ENCODE assay signal across 39 cellular contexts in genomic region chr22:47963660-47964059, GRCh38.
"Had no signal": no experiment of that assay in that cellular context is flagged by ENCODE, and none has a peak within 500 bp of the region (broad histone marks: within the 10 kb centered on the region; RNA-seq: fewer than 3 reads in every experiment).

No MANE protein-coding gene starts in this region.

- H3K36me3 ChIP-seq: adrenal gland, ascending aorta, brain microvascular endothelial cell, breast epithelium, cardiac muscle cell had no signal

- H3K27ac Mint-ChIP-seq: activated naive CD4-positive, alpha-beta T cell treated with anti-CD3 and anti-CD28 coated beads for 36 hours; activated naive CD4-positive, alpha-beta T cell treated with anti-CD3 and anti-CD28 coated beads, Interleukin-2, amount 10 ng/mL, durations not matched to agents 7 days and 5 days; activated naive CD4-positive, alpha-beta T cell treated with anti-CD3 and anti-CD28 coated beads, Interleukin-2, amount 50 U/mL, for 24 hours; activated naive CD4-positive, alpha-beta T cell treated with anti-CD3 and anti-CD28 coated beads, Interleukin-2, amount 50 U/mL, for 72 hours; activated naive CD8-positive, alpha-beta T cell; activated naive CD8-positive, alpha-beta T cell treated with anti-CD3 and anti-CD28 coated beads for 36 hours; activated naive CD8-positive, alpha-beta T cell treated with anti-CD3 and anti-CD28 coated beads, Interleukin-2, amount 10 ng/mL, durations not matched to agents 7 days and 5 days; activated naive CD8-positive, alpha-beta T cell treated with anti-CD3 and anti-CD28 coated beads, Interleukin-2, amount 50 U/mL, for 24 hours; activated T-cell treated with anti-CD3 and anti-CD28 coated beads, Interleukin-2, amount 50 U/mL, for 24 hours; activated T-cell treated with anti-CD3 and anti-CD28 coated beads, Interleukin-2, amount 50 U/mL, for 72 hours; activated T-helper 1 cell treated with anti-CD3 and anti-CD28 coated beads, Interleukin-12 subunit alpha, Interleukin-12 subunit beta, Interleukin-2, Interleukin-4 antibody, amounts not matched to agents 30 ng/mL and 10 ng/mL and 1 ng/mL, durations not matched to agents 14 hours and 24 hours and 36 hours; activated T-helper 17 cell treated with anti-CD3 and anti-CD28 coated beads, Interleukin-2, amount 50 U/mL, for 72 hours; activated T-helper 2 cell treated with anti-CD3 and anti-CD28 coated beads, Interferon-gamma antibody, Interleukin-2, Interleukin-4, amounts not matched to agents 10 μg/mL and 5 μg/mL and 100 μg/mL, durations not matched to agents 14 hours and 24 hours and 36 hours; brain had no signal

- H3K9me3 Mint-ChIP-seq: activated naive CD4-positive, alpha-beta T cell treated with anti-CD3 and anti-CD28 coated beads for 36 hours; activated naive CD4-positive, alpha-beta T cell treated with anti-CD3 and anti-CD28 coated beads, Interleukin-2, amount 50 U/mL, for 24 hours; activated naive CD8-positive, alpha-beta T cell treated with anti-CD3 and anti-CD28 coated beads for 36 hours; activated naive CD8-positive, alpha-beta T cell treated with anti-CD3 and anti-CD28 coated beads, Interleukin-2, amount 10 ng/mL, durations not matched to agents 7 days and 5 days; activated naive CD8-positive, alpha-beta T cell treated with anti-CD3 and anti-CD28 coated beads, Interleukin-2, amount 50 U/mL, for 24 hours; activated T-cell treated with anti-CD3 and anti-CD28 coated beads, Interleukin-2, amount 50 U/mL, for 4 hours; activated T-cell treated with anti-CD3 and anti-CD28 coated beads, Interleukin-2, amount 50 U/mL, for 72 hours; activated T-helper 1 cell treated with anti-CD3 and anti-CD28 coated beads, Interleukin-12 subunit alpha, Interleukin-12 subunit beta, Interleukin-2, Interleukin-4 antibody, amounts not matched to agents 30 ng/mL and 10 ng/mL and 1 ng/mL, durations not matched to agents 14 hours and 24 hours and 36 hours; activated T-helper 2 cell treated with anti-CD3 and anti-CD28 coated beads, Interferon-gamma antibody, Interleukin-2, Interleukin-4, amounts not matched to agents 10 μg/mL and 5 μg/mL and 100 μg/mL, durations not matched to agents 14 hours and 24 hours and 36 hours had no signal

- H3K4me1 Mint-ChIP-seq: activated naive CD4-positive, alpha-beta T cell treated with anti-CD3 and anti-CD28 coated beads, Interleukin-2, amount 10 ng/mL, durations not matched to agents 7 days and 5 days; activated naive CD4-positive, alpha-beta T cell treated with anti-CD3 and anti-CD28 coated beads, Interleukin-2, amount 50 U/mL, for 24 hours; activated naive CD8-positive, alpha-beta T cell treated with anti-CD3 and anti-CD28 coated beads for 36 hours; activated naive CD8-positive, alpha-beta T cell treated with anti-CD3 and anti-CD28 coated beads, Interleukin-2, amount 10 ng/mL, durations not matched to agents 7 days and 5 days; activated naive CD8-positive, alpha-beta T cell treated with anti-CD3 and anti-CD28 coated beads, Interleukin-2, amount 50 U/mL, for 24 hours; activated T-helper 17 cell treated with anti-CD3 and anti-CD28 coated beads, Interleukin-2, amount 50 U/mL, for 72 hours; brain; central memory CD8-positive, alpha-beta T cell had no signal

- ATAC-seq: activated naive CD4-positive, alpha-beta T cell treated with anti-CD3 and anti-CD28 coated beads, Interleukin-2, amount 50 U/mL, for 72 hours; activated naive CD8-positive, alpha-beta T cell treated with anti-CD3 and anti-CD28 coated beads, Interleukin-2, amount 50 U/mL, for 24 hours; activated T-cell treated with anti-CD3 and anti-CD28 coated beads, Interleukin-2, amount 50 U/mL, for 4 hours; activated T-cell treated with anti-CD3 and anti-CD28 coated beads, Interleukin-2, amount 50 U/mL, for 72 hours; activated T-helper 17 cell treated with anti-CD3 and anti-CD28 coated beads, Interleukin-2, amount 50 U/mL, for 72 hours; body of pancreas had no signal

- H3K4me1 ChIP-seq: adrenal gland, ascending aorta, body of pancreas, breast epithelium had no signal

- H3K36me3 Mint-ChIP-seq: activated naive CD4-positive, alpha-beta T cell treated with anti-CD3 and anti-CD28 coated beads, Interleukin-2, amount 10 ng/mL, durations not matched to agents 7 days and 5 days; activated naive CD4-positive, alpha-beta T cell treated with anti-CD3 and anti-CD28 coated beads, Interleukin-2, amount 50 U/mL, for 24 hours; activated naive CD4-positive, alpha-beta T cell treated with anti-CD3 and anti-CD28 coated beads, Interleukin-2, amount 50 U/mL, for 72 hours; activated naive CD8-positive, alpha-beta T cell; activated naive CD8-positive, alpha-beta T cell treated with anti-CD3 and anti-CD28 coated beads for 36 hours; activated naive CD8-positive, alpha-beta T cell treated with anti-CD3 and anti-CD28 coated beads, Interleukin-2, amount 10 ng/mL, durations not matched to agents 7 days and 5 days; brain had no signal

- H3K4me3 ChIP-seq: adrenal gland, ascending aorta, body of pancreas, breast epithelium, cardiac muscle cell had no signal

- H3K9me3 ChIP-seq: adrenal gland, ascending aorta had no signal

- H3K27me3 Mint-ChIP-seq: activated naive CD4-positive, alpha-beta T cell treated with anti-CD3 and anti-CD28 coated beads, Interleukin-2, amount 10 ng/mL, durations not matched to agents 7 days and 5 days had no signal

- H3K27ac ChIP-seq: adrenal gland, ascending aorta, body of pancreas, brain microvascular endothelial cell, breast epithelium, cardiac muscle cell had no signal

- H3K27me3 ChIP-seq: adrenal gland, ascending aorta, body of pancreas, brain microvascular endothelial cell, cardiac muscle cell had no signal

- H3K4me3 Mint-ChIP-seq: activated naive CD4-positive, alpha-beta T cell treated with anti-CD3 and anti-CD28 coated beads for 36 hours; activated naive CD4-positive, alpha-beta T cell treated with anti-CD3 and anti-CD28 coated beads, Interleukin-2, amount 10 ng/mL, durations not matched to agents 7 days and 5 days; activated naive CD4-positive, alpha-beta T cell treated with anti-CD3 and anti-CD28 coated beads, Interleukin-2, amount 50 U/mL, for 24 hours; activated naive CD8-positive, alpha-beta T cell; activated naive CD8-positive, alpha-beta T cell treated with anti-CD3 and anti-CD28 coated beads for 36 hours; activated naive CD8-positive, alpha-beta T cell treated with anti-CD3 and anti-CD28 coated beads, Interleukin-2, amount 10 ng/mL, durations not matched to agents 7 days and 5 days; activated naive CD8-positive, alpha-beta T cell treated with anti-CD3 and anti-CD28 coated beads, Interleukin-2, amount 50 U/mL, for 24 hours; activated T-cell treated with anti-CD3 and anti-CD28 coated beads, Interleukin-2, amount 50 U/mL, for 24 hours; activated T-cell treated with anti-CD3 and anti-CD28 coated beads, Interleukin-2, amount 50 U/mL, for 4 hours; activated T-cell treated with anti-CD3 and anti-CD28 coated beads, Interleukin-2, amount 50 U/mL, for 72 hours; activated T-helper 1 cell treated with anti-CD3 and anti-CD28 coated beads, Interleukin-12 subunit alpha, Interleukin-12 subunit beta, Interleukin-2, Interleukin-4 antibody, amounts not matched to agents 30 ng/mL and 10 ng/mL and 1 ng/mL, durations not matched to agents 14 hours and 24 hours and 36 hours; activated T-helper 17 cell treated with anti-CD3 and anti-CD28 coated beads, Interleukin-2, amount 50 U/mL, for 72 hours; brain; central memory CD8-positive, alpha-beta T cell had no signal

- DNase-seq: activated effector memory CD4-positive, alpha-beta T cell treated with anti-CD3 and anti-CD28 coated beads, Interleukin-2, amount 50 U/mL, for 16 hours; activated effector memory CD4-positive, alpha-beta T cell treated with Interleukin-2 at 50 U/mL for 16 hours; activated gamma-delta T cell; activated gamma-delta T cell treated with Interleukin-2 at 50 U/mL for 16 hours; activated naive CD4-positive, alpha-beta T cell; activated naive CD4-positive, alpha-beta T cell treated with anti-CD3 and anti-CD28 coated beads for 36 hours; activated naive CD4-positive, alpha-beta T cell treated with anti-CD3 and anti-CD28 coated beads, Interleukin-2, amount 10 ng/mL, durations not matched to agents 7 days and 5 days; activated naive CD4-positive, alpha-beta T cell treated with anti-CD3 and anti-CD28 coated beads, Interleukin-2, amount 50 U/mL, for 16 hours; activated naive CD4-positive, alpha-beta T cell treated with Interleukin-2 at 50 U/mL for 16 hours; activated naive CD8-positive, alpha-beta T cell treated with anti-CD3 and anti-CD28 coated beads for 36 hours; activated naive CD8-positive, alpha-beta T cell treated with anti-CD3 and anti-CD28 coated beads, Interleukin-2, amount 10 ng/mL, durations not matched to agents 7 days and 5 days; activated naive CD8-positive, alpha-beta T cell treated with anti-CD3 and anti-CD28 coated beads, Interleukin-2, amount 50 U/mL, for 24 hours; activated T-cell treated with anti-CD3 and anti-CD28 coated beads for 4 hours; activated T-cell treated with anti-CD3 and anti-CD28 coated beads, Interleukin-2, amount 50 U/mL, for 1 hour; activated T-cell treated with anti-CD3 and anti-CD28 coated beads, Interleukin-2, amount 50 U/mL, for 24 hours; activated T-cell treated with anti-CD3 and anti-CD28 coated beads, Interleukin-2, amount 50 U/mL, for 4 hours; activated T-cell treated with anti-CD3 and anti-CD28 coated beads, Interleukin-2, amount 50 U/mL, for 48 hours; activated T-cell treated with anti-CD3 and anti-CD28 coated beads, Interleukin-2, amount 50 U/mL, for 72 hours; adrenal gland; amniotic stem cell; amygdala; anterior cingulate cortex; aorta; body of pancreas; brain microvascular endothelial cell; caudate nucleus; central memory CD4-positive, alpha-beta T cell; cerebellar nuclear complex had no signal
